In genomic region chr7:89182116-89182515, GRCh38 we compare ENCODE assay signal across 11 cellular contexts.
"Had no signal": no experiment of that assay in that cellular context is flagged by ENCODE, and none has a peak within 500 bp of the region (broad histone marks: within the 10 kb centered on the region; RNA-seq: fewer than 3 reads in every experiment).

No MANE protein-coding gene starts in this region.

- H3K9ac ChIP-seq: GM23248 had no signal

- H3K9me3 ChIP-seq: HAP-1 had no signal

- ATAC-seq: GM23338, HCT116 had no signal

- H3K4me2 ChIP-seq: GM23338 had no signal

- H3K27ac Mint-ChIP-seq: GM23338, H9, HFFc6 had no signal

- DNase-seq: GM23248, GOT3, H7, H9, HCEC 1CT, HFFc6 had no signal

- H3K27ac ChIP-seq: GM23248 had no signal

- H3K4me3 Mint-ChIP-seq: GM23338, H9, HFFc6 had no signal

- H3K36me3 ChIP-seq: HAP-1 had no signal

- H2AFZ ChIP-seq: GM23248, GM23338 had no signal

- H3K4me3 ChIP-seq: GM23248, GM23338, HAP-1 had no signal

- FAIRE-seq: H1, H54 had no signal
